In the genomic region with DNA sequence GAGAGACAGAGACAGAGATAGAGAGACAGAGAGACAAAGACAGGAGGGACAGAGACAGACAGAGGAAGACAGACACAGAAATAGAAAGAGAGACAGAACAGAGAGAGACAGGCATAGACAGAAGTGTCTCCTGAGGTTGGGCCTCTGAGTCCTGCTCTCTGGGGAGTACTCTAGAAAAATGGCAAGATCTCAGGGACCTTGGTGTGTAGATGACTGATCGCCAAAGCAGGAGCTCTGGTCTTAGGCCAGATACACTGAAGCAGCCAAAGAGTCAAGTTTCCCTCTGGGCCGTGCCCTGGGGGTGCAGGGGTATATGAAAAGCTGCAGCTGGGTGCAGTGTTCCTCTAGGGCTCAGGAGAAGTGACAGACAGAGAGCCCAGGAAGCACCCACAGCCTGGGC, we compare ENCODE assay signal across 11 cellular contexts.
DNase-seq lines count a peak whose midpoint lies in the region; ATAC-seq, FAIRE-seq and TF ChIP-seq lines count a peak whose summit lies in the region.
"Had no signal": no experiment of that assay in that cellular context is flagged by ENCODE, and none has a peak within 500 bp of the region (broad histone marks: within the 10 kb centered on the region; RNA-seq: fewer than 3 reads in every experiment).

No MANE protein-coding gene starts in this region.

- H3K9me3 ChIP-seq in left lung (no peaks in the 10 kb centered on the region), testis (no peaks in the 10 kb centered on the region)

- peak overlapping the region; percentile 92 for H3K27ac Mint-ChIP-seq in HFFc6
- peak overlapping the region; percentile 100 for H3K27ac Mint-ChIP-seq in MCF 10A (ENCODE audit: low read depth, unreplicated experiment)
- H3K27ac Mint-ChIP-seq: dendritic cell treated with granulocyte-macrophage colony-stimulating factor and Interleukin-4, amounts not matched to agents 40 ng/mL and 50 ng/mL, for 4 days; neural progenitor cell had no signal

- WGBS in testis, 2 donors, result 56 to 63% methylated on average over 2 of the region's 2 CpGs

- BruUV-seq in MCF 10A (replicated peaks; lab: Mats Ljungman, UMichigan), result no TSS peak

- intact Hi-C loops in MCF 10A (cut with micrococcal nuclease), result loop anchor here (2.0 to 10.0 kb wide), 3 partner anchors 26 to 154 kb away; no protein-coding TSS in a partner anchor
- intact Hi-C loops in left lung (cut with DNase I), result no loop called here
- intact Hi-C loops in testis (cut with DNase I; ENCODE audit: low total_unique reads), result no loop called here

- peaks cover 50% of the 10 kb centered on the region for H3K4me1 Mint-ChIP-seq in HFFc6 (ENCODE audit: low read depth)
- H3K4me1 Mint-ChIP-seq in MCF 10A (ENCODE audit: insufficient read depth, unreplicated experiment), result peaks cover 45% of the 10 kb centered on the region

- H3K4me1 ChIP-seq in left lung (no peaks in the 10 kb centered on the region), testis (peaks cover 19% of the 10 kb centered on the region)

- H3K9me3 Mint-ChIP-seq in HFFc6 (no peaks in the 10 kb centered on the region), MCF 10A (ENCODE audit: unreplicated experiment) (peaks cover 7% of the 10 kb centered on the region)
- H3K9me3 Mint-ChIP-seq: dendritic cell treated with granulocyte-macrophage colony-stimulating factor and Interleukin-4, amounts not matched to agents 40 ng/mL and 50 ng/mL, for 4 days; neural progenitor cell had no signal

- no peak for FAIRE-seq in urothelium cell line (lab: Jason Lieb, UNC)

- H3K27me3 Mint-ChIP-seq in HFFc6 (ENCODE audit: insufficient read depth), result no peaks in the 10 kb centered on the region; the same call in 1 of the 2 replicates
- H3K27me3 Mint-ChIP-seq in MCF 10A (ENCODE audit: insufficient read depth, unreplicated experiment), result no peaks in the 10 kb centered on the region
- H3K27me3 Mint-ChIP-seq: dendritic cell treated with granulocyte-macrophage colony-stimulating factor and Interleukin-4, amounts not matched to agents 40 ng/mL and 50 ng/mL, for 4 days had no signal

- no peak for ATAC-seq in left lung
- no peak for ATAC-seq in HG02981 (IDR thresholded peaks at IDR 0.05; ENCODE audit: unreplicated experiment)

- no peak overlapping the region for H3K4me3 ChIP-seq in left lung
- H3K4me3 ChIP-seq in testis, result no peak overlapping the region
- H3K4me3 ChIP-seq: neural progenitor cell had no signal

- POLR2A ChIA-PET in MCF 10A (lab: Yijun Ruan, JAX), result interaction anchor here (0.7 to 3.3 kb wide), 20 partner anchors 9 to 525 kb away, joined by 3 to 83 read pairs (median 3); no protein-coding TSS in a partner anchor

- CTCF ChIA-PET in MCF 10A (lab: Yijun Ruan, JAX), result interaction anchor here (0.5 to 3.2 kb wide), 9 partner anchors 13 to 492 kb away, joined by 3 to 14 read pairs (median 3); no protein-coding TSS in a partner anchor

- TF ChIP-seq CTCF in HFFc6 (IDR thresholded peaks at IDR 0.05) (no peak), MCF 10A (IDR thresholded peaks at IDR 0.05; ENCODE audit: unreplicated experiment) (no peak), left lung (IDR thresholded peaks at IDR 0.05) (no peak), testis (IDR thresholded peaks at IDR 0.05) (no peak)

- H3K4me3 Mint-ChIP-seq in HFFc6 (peak overlapping the region; percentile 65), MCF 10A (ENCODE audit: unreplicated experiment) (peak overlapping the region; percentile 2)
- H3K4me3 Mint-ChIP-seq: dendritic cell treated with granulocyte-macrophage colony-stimulating factor and Interleukin-4, amounts not matched to agents 40 ng/mL and 50 ng/mL, for 4 days; neural progenitor cell had no signal

- H3K27ac ChIP-seq in left lung, result peak overlapping the region; percentile 37 to 49
- H3K27ac ChIP-seq in testis, result peak overlapping the region; percentile 57 to 93
- H3K27ac ChIP-seq: neural progenitor cell had no signal

- H3K36me3 Mint-ChIP-seq in HFFc6 (ENCODE audit: low read depth) (no peaks in the 10 kb centered on the region), MCF 10A (ENCODE audit: insufficient read depth, unreplicated experiment) (peaks cover 6% of the 10 kb centered on the region)
- H3K36me3 Mint-ChIP-seq: neural progenitor cell had no signal

- DNase-seq in HFFc6 (peak; percentile 14), MCF 10A (ENCODE audit: unreplicated experiment) (peak; percentile 56), left lung (no peak), testis (no peak), NCI-H1092 treated with DMSO at 0.1 percent for 48 hours (lab: John Stamatoyannopoulos, UW) (no peak), urothelium cell line (ENCODE audit: low spot score) (no peak)
- no peak for DNase-seq in activated CD4-positive, alpha-beta T cell treated with anti-CD3 and anti-CD28 coated beads for 1 hour
- DNase-seq: stimulated activated CD4-positive, alpha-beta T cell treated with anti-CD3 and anti-CD28 coated beads, Interleukin-2, amount 100 ng/mL, for 48 hours had no signal

- H3K36me3 ChIP-seq in left lung, result no peaks in the 10 kb centered on the region
- no peaks in the 10 kb centered on the region for H3K36me3 ChIP-seq in testis (ENCODE audit: low read depth, missing control alignments)
- H3K36me3 ChIP-seq: neural progenitor cell had no signal

- H3K27me3 ChIP-seq in left lung, result no peaks in the 10 kb centered on the region
- no peaks in the 10 kb centered on the region for H3K27me3 ChIP-seq in testis
- H3K27me3 ChIP-seq: neural progenitor cell had no signal

- TF ChIP-seq POLR2A in testis (IDR thresholded peaks at IDR 0.05), result no peak

Comparison
In these comparisons a context has a peak if more than half of its experiments do, and no peak if none do; other contexts are left out.
1. DNase-seq: peak in HFFc6 (single experiment) and MCF 10A (single experiment); none in left lung (0 of 2), testis (single experiment), NCI-H1092 treated with DMSO at 0.1 percent for 48 hours (single experiment), urothelium cell line (single experiment) and activated CD4-positive, alpha-beta T cell treated with anti-CD3 and anti-CD28 coated beads for 1 hour (single experiment).